15 cellular contexts compared by ENCODE assay signal in genomic region chr5:57199866-57200265, GRCh38. TPM values are rescaled to one million over a fixed set of nuclear protein-coding genes. Genes with fewer than 3 reads are reported as not detected.
A peak's percentile ranks its signal among the peaks of the same experiment; 100 is the strongest.
DNase-seq lines count a peak whose midpoint lies in the region; ATAC-seq and TF ChIP-seq lines count a peak whose summit lies in the region.
"Had no signal": no experiment of that assay in that cellular context is flagged by ENCODE, and none has a peak within 500 bp of the region (broad histone marks: within the 10 kb centered on the region; RNA-seq: fewer than 3 reads in every experiment).

No MANE protein-coding gene starts in this region.

- H3K79me2 ChIP-seq in MM.1S (ENCODE audit: low read length) (peaks cover 99% of the 10 kb centered on the region), OCI-LY7 (ENCODE audit: insufficient read depth, low read depth, low read length) (peaks cover 100% of the 10 kb centered on the region)

- peak; percentile 7 for DNase-seq in DMS79 treated with DMSO at 0.1 percent for 48 hours (lab: John Stamatoyannopoulos, UW)
- DNase-seq in DMS79 (lab: John Stamatoyannopoulos, UW), result no peak
- DNase-seq in MM.1S, result peak; percentile 53
- DNase-seq in activated naive CD4-positive, alpha-beta T cell treated with anti-CD3 and anti-CD28 coated beads, Interleukin-2, amount 50 U/mL, for 72 hours (ENCODE audit: low spot score in 2 of 2), result no peak
- no peak for DNase-seq in memory B cell (ENCODE audit: low spot score in 2 of 2)
- no peak for DNase-seq in ascending aorta (ENCODE audit: low spot score in 2 of 2)
- no peak for DNase-seq in NCI-H345 treated with DMSO at 0.1 percent for 48 hours (lab: John Stamatoyannopoulos, UW; ENCODE audit: unreplicated experiment)
- no peak for DNase-seq in OCI-LY7 (ENCODE audit: low spot score)
- DNase-seq: dermis blood vessel endothelial cell, GOT3, kidney glomerular epithelial cell, NCI-H526 had no signal

- peak overlapping the region in 1 of 2 donors; percentile 29 for H3K27ac Mint-ChIP-seq in activated naive CD4-positive, alpha-beta T cell treated with anti-CD3 and anti-CD28 coated beads, Interleukin-2, amount 50 U/mL, for 72 hours
- peak overlapping the region; percentile 10 for H3K27ac Mint-ChIP-seq in memory B cell

- no peaks in the 10 kb centered on the region for H3K9me3 Mint-ChIP-seq in activated naive CD4-positive, alpha-beta T cell treated with anti-CD3 and anti-CD28 coated beads, Interleukin-2, amount 50 U/mL, for 72 hours
- H3K9me3 Mint-ChIP-seq in memory B cell, result no peaks in the 10 kb centered on the region

- no peak overlapping the region for H3K4me3 ChIP-seq in MM.1S (ENCODE audit: low read length)
- H3K4me3 ChIP-seq in ascending aorta, result no peak overlapping the region
- no peak overlapping the region for H3K4me3 ChIP-seq in OCI-LY7 (ENCODE audit: low read depth, low read length, poor library complexity, severe bottlenecking)
- H3K4me3 ChIP-seq: skin epidermis had no signal

- H2AFZ ChIP-seq in MM.1S (ENCODE audit: low read length), result no peak overlapping the region
- no peak overlapping the region for H2AFZ ChIP-seq in OCI-LY7 (ENCODE audit: low read length)

- peaks cover 12% of the 10 kb centered on the region; the same call in 1 of the 2 replicates for H3F3A ChIP-seq in MM.1S (ENCODE audit: insufficient read depth, low read length)

- CTCF ChIA-PET in OCI-LY7 (lab: Charles Lee; ENCODE audit: unreplicated experiment), result no interaction called here

- ATAC-seq in activated naive CD4-positive, alpha-beta T cell treated with anti-CD3 and anti-CD28 coated beads, Interleukin-2, amount 50 U/mL, for 72 hours, result peak; percentile 52 to 53
- ATAC-seq in memory B cell (ENCODE audit: low read depth), result peak; percentile 35
- ATAC-seq: Right ventricle myocardium inferior had no signal

- H3K27me3 ChIP-seq in MM.1S (replicated peaks; ENCODE audit: insufficient read depth, low read length), result no peaks in the 10 kb centered on the region
- no peaks in the 10 kb centered on the region for H3K27me3 ChIP-seq in ascending aorta

- H3K4me1 ChIP-seq in MM.1S (ENCODE audit: low read length) (peaks cover 6% of the 10 kb centered on the region), ascending aorta (peaks cover 0 to 5% of the 10 kb centered on the region in 2 donors), OCI-LY7 (ENCODE audit: insufficient read depth, low read length, poor library complexity, severe bottlenecking) (peaks cover 15% of the 10 kb centered on the region)

- H3K4me1 Mint-ChIP-seq in memory B cell, result peaks cover 27% of the 10 kb centered on the region

- no peak overlapping the region for H3K9ac ChIP-seq in MM.1S (ENCODE audit: low read length)

- no peaks in the 10 kb centered on the region for H3K9me3 ChIP-seq in MM.1S (replicated peaks; ENCODE audit: insufficient read depth, low read length)
- H3K9me3 ChIP-seq in ascending aorta, result no peaks in the 10 kb centered on the region
- H3K9me3 ChIP-seq in OCI-LY7 (ENCODE audit: low read length), result no peaks in the 10 kb centered on the region

- H3K36me3 ChIP-seq in MM.1S (replicated peaks; ENCODE audit: insufficient read depth, low read length) (peaks cover 5% of the 10 kb centered on the region; the same call in 1 of the 2 replicates), ascending aorta (peaks cover 0 to 8% of the 10 kb centered on the region in 2 donors), OCI-LY7 (ENCODE audit: insufficient read depth, low read length) (peaks cover 76% of the 10 kb centered on the region)

- peak overlapping the region; percentile 64 for H3K4me2 ChIP-seq in MM.1S (ENCODE audit: low read depth, low read length)
- no peak overlapping the region for H3K4me2 ChIP-seq in OCI-LY7 (ENCODE audit: low read length)

- H4K20me1 ChIP-seq in MM.1S (ENCODE audit: insufficient read depth, low read length) (peaks cover 51% of the 10 kb centered on the region), OCI-LY7 (ENCODE audit: insufficient read depth, low read length) (peaks cover 48% of the 10 kb centered on the region)

- intact Hi-C loops in ascending aorta (cut with DNase I) (no loop called here), OCI-LY7 (cut with micrococcal nuclease; ENCODE audit: unreplicated experiment) (no loop called here)

- no peaks in the 10 kb centered on the region for H3K9me2 ChIP-seq in MM.1S (replicated peaks; ENCODE audit: insufficient read depth, low read length)
- H3K9me2 ChIP-seq in OCI-LY7 (ENCODE audit: insufficient read depth, low read length), result no peaks in the 10 kb centered on the region

- POLR2A ChIA-PET in OCI-LY7 (lab: Charles Lee), result no interaction called here

- H3K27me3 Mint-ChIP-seq in memory B cell, result no peaks in the 10 kb centered on the region

- H3K4me3 Mint-ChIP-seq in memory B cell, result peak overlapping the region; percentile 39

- TF ChIP-seq CTCF in MM.1S (IDR thresholded peaks at IDR 0.05; ENCODE audit: low read length) (no peak), ascending aorta (IDR thresholded peaks at IDR 0.05) (no peak), OCI-LY7 (conservative IDR thresholded peaks at IDR 0.05; ENCODE audit: low read length) (no peak)

- H3K36me3 Mint-ChIP-seq in activated naive CD4-positive, alpha-beta T cell treated with anti-CD3 and anti-CD28 coated beads, Interleukin-2, amount 50 U/mL, for 72 hours, result peaks cover 0 to 3% of the 10 kb centered on the region in 2 donors
- H3K36me3 Mint-ChIP-seq in memory B cell, result peaks cover 6% of the 10 kb centered on the region

- H3K27ac ChIP-seq in MM.1S (ENCODE audit: low read length) (peak overlapping the region; percentile 32; the same call in 1 of the 2 replicates), ascending aorta (no peak overlapping the region), OCI-LY7 (ENCODE audit: low read depth, low read length, poor library complexity, severe bottlenecking) (no peak overlapping the region)
- H3K27ac ChIP-seq: 22Rv1, skin epidermis had no signal

- no TSS peak for BruUV-seq in OCI-LY7 (replicated peaks; lab: Mats Ljungman, UMichigan)

RNA-seq across cellular contexts. Expression of gene GPBP1, which starts 26.0 kb away (rescaled TPM):
- total RNA-seq in activated naive CD4-positive, alpha-beta T cell treated with anti-CD3 and anti-CD28 coated beads, Interleukin-2, amount 50 U/mL, for 72 hours, result 100 to 1,000 TPM in 1 of 2 donors, 10 to 100 TPM in 1; 91.7 to 108 TPM
- total RNA-seq in ascending aorta (21.2 TPM), OCI-LY7 (2022) (99.2 and 109 TPM in 2 replicates)
- total RNA-seq in OCI-LY7 (2014; rRNA removed; shearing (Covaris generic)), result 77.0 and 96.6 TPM in 2 replicates

Comparison
In these comparisons a context has a peak if more than half of its experiments do, and no peak if none do; other contexts are left out.
1. DNase-seq: peak in DMS79 treated with DMSO at 0.1 percent for 48 hours (single experiment) and MM.1S (single experiment); none in DMS79 (single experiment), activated naive CD4-positive, alpha-beta T cell treated with anti-CD3 and anti-CD28 coated beads, Interleukin-2, amount 50 U/mL, for 72 hours (0 of 2), memory B cell (0 of 2), ascending aorta (0 of 2), NCI-H345 treated with DMSO at 0.1 percent for 48 hours (single experiment) and OCI-LY7 (single experiment).